In genomic region chr1:158830904-158831507, GRCh38 we compare ENCODE assay signal across 1 cellular context.
TF ChIP-seq lines count a peak whose summit lies in the region.

TSS of gene MNDA (plus strand) at chr1:158831351. CDS start at chr1:158842154, 10,803 bp downstream.

TF ChIP-seq in GM12878, 131 proteins besides CTCF, POLR2A, EP300 and RAD21 (continued from another document):
- TF ChIP-seq CBX5 (IDR thresholded peaks at IDR 0.05; ENCODE audit: low read depth), result no peak
- no peak for TF ChIP-seq GABPA (IDR thresholded peaks at IDR 0.05; ENCODE audit: low read depth)
- TF ChIP-seq SPI1 (IDR thresholded peaks at IDR 0.05; ENCODE audit: borderline replicate concordance, insufficient read depth, low read depth, low read length), result peak; percentile 96
- TF ChIP-seq MLLT1 (IDR thresholded peaks at IDR 0.05), result 0 out of 2 replicates have a peak, but pooled peaks have one; percentile 35
- no peak for TF ChIP-seq ZSCAN29 (IDR thresholded peaks at IDR 0.05)
- peak in 1 of 2 experiments; percentile 20; a peak in 1 of 4 replicates for TF ChIP-seq IKZF2 (IDR thresholded peaks at IDR 0.05)
- TF ChIP-seq JUNB (IDR thresholded peaks at IDR 0.05), result peak; percentile 28; the same call in 1 of the 2 replicates
- peak; percentile 67; the same call in 1 of the 2 replicates for TF ChIP-seq ASH2L (IDR thresholded peaks at IDR 0.05; ENCODE audit: borderline replicate concordance, low read depth)
- peak; percentile 48; the same call in 1 of the 2 replicates for TF ChIP-seq POLR2AphosphoS5 (IDR thresholded peaks at IDR 0.05; ENCODE audit: low read length)
- TF ChIP-seq IRF3 (IDR thresholded peaks at IDR 0.05), result no peak
- TF ChIP-seq BHLHE40 (IDR thresholded peaks at IDR 0.05; ENCODE audit: borderline replicate concordance in 1 of 2, low read depth in 2 of 2, low read length in 1 of 2), result peak in 1 of 2 experiments; percentile 30; a peak in 1 of 4 replicates
- 0 out of 2 replicates have a peak, but pooled peaks have one; percentile 7 for TF ChIP-seq DPF2 (IDR thresholded peaks at IDR 0.05)
